ENCODE assay signal across 2 cellular contexts in genomic region chr4:70724463-70724862, GRCh38.
TF ChIP-seq lines count a peak whose summit lies in the region.

No MANE protein-coding gene starts in this region.

TF ChIP-seq in HepG2, 621 proteins besides CTCF, POLR2A, EP300 and RAD21:
- TF ChIP-seq GPN1 (CRISPR knock-in tag; IDR thresholded peaks at IDR 0.05; ENCODE audit: borderline replicate concordance): no peak
- TF ChIP-seq MAFK (conservative IDR thresholded peaks at IDR 0.05 in 1 of 2, IDR thresholded peaks at IDR 0.05 in 1 of 2; ENCODE audit: low read length in 2 of 2): peak; percentile 92 to 98
- peak; percentile 96 for TF ChIP-seq MAFF (IDR thresholded peaks at IDR 0.05; ENCODE audit: low read depth, low read length)

TF ChIP-seq in K562, 482 proteins besides CTCF, POLR2A, EP300 and RAD21:
- TF ChIP-seq ZNF316 (IDR thresholded peaks at IDR 0.05) (peak; percentile 92), SPI1 (IDR thresholded peaks at IDR 0.05; ENCODE audit: borderline replicate concordance, low read depth, low read length) (no peak), BRD9 (IDR thresholded peaks at IDR 0.05; ENCODE audit: low read depth, partially characterized antibody) (no peak), SIN3B (IDR thresholded peaks at IDR 0.05; ENCODE audit: low read depth) (no peak), ZBTB33 (CRISPR knock-in tag; IDR thresholded peaks at IDR 0.05) (no peak), TEAD1 (CRISPR knock-in tag; IDR thresholded peaks at IDR 0.05) (no peak), PHF8 (IDR thresholded peaks at IDR 0.05; ENCODE audit: borderline replicate concordance, low read length) (no peak), RBM14 (IDR thresholded peaks at IDR 0.05; ENCODE audit: borderline replicate concordance, insufficient read depth, low read depth, low read length) (no peak), PURB (CRISPR knock-in tag; IDR thresholded peaks at IDR 0.05; ENCODE audit: low read depth) (no peak), HLTF (IDR thresholded peaks at IDR 0.05) (no peak), KLF13 (tag; IDR thresholded peaks at IDR 0.05; ENCODE audit: borderline replicate concordance, low read depth) (no peak), ZNF586 (CRISPR knock-in tag; conservative IDR thresholded peaks at IDR 0.05) (no peak), TRIM24 (IDR thresholded peaks at IDR 0.05) (no peak), BRD4 (IDR thresholded peaks at IDR 0.05) (no peak), PRMT5 (CRISPR knock-in tag; IDR thresholded peaks at IDR 0.05) (no peak), ZNF232 (CRISPR knock-in tag; IDR thresholded peaks at IDR 0.05) (no peak), PCBP1 (IDR thresholded peaks at IDR 0.05; ENCODE audit: low read depth, low read length, poor library complexity, severe bottlenecking) (no peak), HDAC6 (IDR thresholded peaks at IDR 0.05; ENCODE audit: low read depth, low read length) (no peak), MAFG (tag; conservative IDR thresholded peaks at IDR 0.05) (peak; percentile 76), KAT8 (IDR thresholded peaks at IDR 0.05; ENCODE audit: low read depth) (no peak), FUS (optimal IDR thresholded peaks at IDR 0.05; ENCODE audit: low read depth, low read length) (no peak), MAFK (IDR thresholded peaks at IDR 0.05; ENCODE audit: low read length) (peak; percentile 96), MAFF (IDR thresholded peaks at IDR 0.05; ENCODE audit: low read length) (peak; percentile 95), ZNF280B (CRISPR knock-in tag; IDR thresholded peaks at IDR 0.05) (no peak), C11orf30 (IDR thresholded peaks at IDR 0.05; ENCODE audit: low read depth) (peak; percentile 85), RAD51 (IDR thresholded peaks at IDR 0.05; ENCODE audit: borderline replicate concordance, low read depth) (no peak), SAFB (IDR thresholded peaks at IDR 0.05; ENCODE audit: borderline replicate concordance, low read depth, low read length) (no peak), NRF1 (conservative IDR thresholded peaks at IDR 0.05 in 1 of 2, IDR thresholded peaks at IDR 0.05 in 1 of 2) (no peak)
- TF ChIP-seq, protein P1, sequence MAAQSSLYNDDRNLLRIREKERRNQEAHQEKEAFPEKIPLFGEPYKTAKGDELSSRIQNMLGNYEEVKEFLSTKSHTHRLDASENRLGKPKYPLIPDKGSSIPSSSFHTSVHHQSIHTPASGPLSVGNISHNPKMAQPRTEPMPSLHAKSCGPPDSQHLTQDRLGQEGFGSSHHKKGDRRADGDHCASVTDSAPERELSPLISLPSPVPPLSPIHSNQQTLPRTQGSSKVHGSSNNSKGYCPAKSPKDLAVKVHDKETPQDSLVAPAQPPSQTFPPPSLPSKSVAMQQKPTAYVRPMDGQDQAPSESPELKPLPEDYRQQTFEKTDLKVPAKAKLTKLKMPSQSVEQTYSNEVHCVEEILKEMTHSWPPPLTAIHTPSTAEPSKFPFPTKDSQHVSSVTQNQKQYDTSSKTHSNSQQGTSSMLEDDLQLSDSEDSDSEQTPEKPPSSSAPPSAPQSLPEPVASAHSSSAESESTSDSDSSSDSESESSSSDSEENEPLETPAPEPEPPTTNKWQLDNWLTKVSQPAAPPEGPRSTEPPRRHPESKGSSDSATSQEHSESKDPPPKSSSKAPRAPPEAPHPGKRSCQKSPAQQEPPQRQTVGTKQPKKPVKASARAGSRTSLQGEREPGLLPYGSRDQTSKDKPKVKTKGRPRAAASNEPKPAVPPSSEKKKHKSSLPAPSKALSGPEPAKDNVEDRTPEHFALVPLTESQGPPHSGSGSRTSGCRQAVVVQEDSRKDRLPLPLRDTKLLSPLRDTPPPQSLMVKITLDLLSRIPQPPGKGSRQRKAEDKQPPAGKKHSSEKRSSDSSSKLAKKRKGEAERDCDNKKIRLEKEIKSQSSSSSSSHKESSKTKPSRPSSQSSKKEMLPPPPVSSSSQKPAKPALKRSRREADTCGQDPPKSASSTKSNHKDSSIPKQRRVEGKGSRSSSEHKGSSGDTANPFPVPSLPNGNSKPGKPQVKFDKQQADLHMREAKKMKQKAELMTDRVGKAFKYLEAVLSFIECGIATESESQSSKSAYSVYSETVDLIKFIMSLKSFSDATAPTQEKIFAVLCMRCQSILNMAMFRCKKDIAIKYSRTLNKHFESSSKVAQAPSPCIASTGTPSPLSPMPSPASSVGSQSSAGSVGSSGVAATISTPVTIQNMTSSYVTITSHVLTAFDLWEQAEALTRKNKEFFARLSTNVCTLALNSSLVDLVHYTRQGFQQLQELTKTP (IDR thresholded peaks at IDR 0.05; ENCODE audit: low read depth in 1 of 2, partially characterized antibody in 2 of 2): no peak
- TF ChIP-seq, protein P2, sequence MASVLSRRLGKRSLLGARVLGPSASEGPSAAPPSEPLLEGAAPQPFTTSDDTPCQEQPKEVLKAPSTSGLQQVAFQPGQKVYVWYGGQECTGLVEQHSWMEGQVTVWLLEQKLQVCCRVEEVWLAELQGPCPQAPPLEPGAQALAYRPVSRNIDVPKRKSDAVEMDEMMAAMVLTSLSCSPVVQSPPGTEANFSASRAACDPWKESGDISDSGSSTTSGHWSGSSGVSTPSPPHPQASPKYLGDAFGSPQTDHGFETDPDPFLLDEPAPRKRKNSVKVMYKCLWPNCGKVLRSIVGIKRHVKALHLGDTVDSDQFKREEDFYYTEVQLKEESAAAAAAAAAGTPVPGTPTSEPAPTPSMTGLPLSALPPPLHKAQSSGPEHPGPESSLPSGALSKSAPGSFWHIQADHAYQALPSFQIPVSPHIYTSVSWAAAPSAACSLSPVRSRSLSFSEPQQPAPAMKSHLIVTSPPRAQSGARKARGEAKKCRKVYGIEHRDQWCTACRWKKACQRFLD (CRISPR knock-in tag; IDR thresholded peaks at IDR 0.05): no peak
- TF ChIP-seq, protein P3, sequence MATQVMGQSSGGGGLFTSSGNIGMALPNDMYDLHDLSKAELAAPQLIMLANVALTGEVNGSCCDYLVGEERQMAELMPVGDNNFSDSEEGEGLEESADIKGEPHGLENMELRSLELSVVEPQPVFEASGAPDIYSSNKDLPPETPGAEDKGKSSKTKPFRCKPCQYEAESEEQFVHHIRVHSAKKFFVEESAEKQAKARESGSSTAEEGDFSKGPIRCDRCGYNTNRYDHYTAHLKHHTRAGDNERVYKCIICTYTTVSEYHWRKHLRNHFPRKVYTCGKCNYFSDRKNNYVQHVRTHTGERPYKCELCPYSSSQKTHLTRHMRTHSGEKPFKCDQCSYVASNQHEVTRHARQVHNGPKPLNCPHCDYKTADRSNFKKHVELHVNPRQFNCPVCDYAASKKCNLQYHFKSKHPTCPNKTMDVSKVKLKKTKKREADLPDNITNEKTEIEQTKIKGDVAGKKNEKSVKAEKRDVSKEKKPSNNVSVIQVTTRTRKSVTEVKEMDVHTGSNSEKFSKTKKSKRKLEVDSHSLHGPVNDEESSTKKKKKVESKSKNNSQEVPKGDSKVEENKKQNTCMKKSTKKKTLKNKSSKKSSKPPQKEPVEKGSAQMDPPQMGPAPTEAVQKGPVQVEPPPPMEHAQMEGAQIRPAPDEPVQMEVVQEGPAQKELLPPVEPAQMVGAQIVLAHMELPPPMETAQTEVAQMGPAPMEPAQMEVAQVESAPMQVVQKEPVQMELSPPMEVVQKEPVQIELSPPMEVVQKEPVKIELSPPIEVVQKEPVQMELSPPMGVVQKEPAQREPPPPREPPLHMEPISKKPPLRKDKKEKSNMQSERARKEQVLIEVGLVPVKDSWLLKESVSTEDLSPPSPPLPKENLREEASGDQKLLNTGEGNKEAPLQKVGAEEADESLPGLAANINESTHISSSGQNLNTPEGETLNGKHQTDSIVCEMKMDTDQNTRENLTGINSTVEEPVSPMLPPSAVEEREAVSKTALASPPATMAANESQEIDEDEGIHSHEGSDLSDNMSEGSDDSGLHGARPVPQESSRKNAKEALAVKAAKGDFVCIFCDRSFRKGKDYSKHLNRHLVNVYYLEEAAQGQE (CRISPR knock-in tag; IDR thresholded peaks at IDR 0.05; ENCODE audit: low read depth): no peak
- TF ChIP-seq, protein P4, sequence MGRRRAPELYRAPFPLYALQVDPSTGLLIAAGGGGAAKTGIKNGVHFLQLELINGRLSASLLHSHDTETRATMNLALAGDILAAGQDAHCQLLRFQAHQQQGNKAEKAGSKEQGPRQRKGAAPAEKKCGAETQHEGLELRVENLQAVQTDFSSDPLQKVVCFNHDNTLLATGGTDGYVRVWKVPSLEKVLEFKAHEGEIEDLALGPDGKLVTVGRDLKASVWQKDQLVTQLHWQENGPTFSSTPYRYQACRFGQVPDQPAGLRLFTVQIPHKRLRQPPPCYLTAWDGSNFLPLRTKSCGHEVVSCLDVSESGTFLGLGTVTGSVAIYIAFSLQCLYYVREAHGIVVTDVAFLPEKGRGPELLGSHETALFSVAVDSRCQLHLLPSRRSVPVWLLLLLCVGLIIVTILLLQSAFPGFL (CRISPR knock-in tag; IDR thresholded peaks at IDR 0.05): no peak
- TF ChIP-seq, protein P5, sequence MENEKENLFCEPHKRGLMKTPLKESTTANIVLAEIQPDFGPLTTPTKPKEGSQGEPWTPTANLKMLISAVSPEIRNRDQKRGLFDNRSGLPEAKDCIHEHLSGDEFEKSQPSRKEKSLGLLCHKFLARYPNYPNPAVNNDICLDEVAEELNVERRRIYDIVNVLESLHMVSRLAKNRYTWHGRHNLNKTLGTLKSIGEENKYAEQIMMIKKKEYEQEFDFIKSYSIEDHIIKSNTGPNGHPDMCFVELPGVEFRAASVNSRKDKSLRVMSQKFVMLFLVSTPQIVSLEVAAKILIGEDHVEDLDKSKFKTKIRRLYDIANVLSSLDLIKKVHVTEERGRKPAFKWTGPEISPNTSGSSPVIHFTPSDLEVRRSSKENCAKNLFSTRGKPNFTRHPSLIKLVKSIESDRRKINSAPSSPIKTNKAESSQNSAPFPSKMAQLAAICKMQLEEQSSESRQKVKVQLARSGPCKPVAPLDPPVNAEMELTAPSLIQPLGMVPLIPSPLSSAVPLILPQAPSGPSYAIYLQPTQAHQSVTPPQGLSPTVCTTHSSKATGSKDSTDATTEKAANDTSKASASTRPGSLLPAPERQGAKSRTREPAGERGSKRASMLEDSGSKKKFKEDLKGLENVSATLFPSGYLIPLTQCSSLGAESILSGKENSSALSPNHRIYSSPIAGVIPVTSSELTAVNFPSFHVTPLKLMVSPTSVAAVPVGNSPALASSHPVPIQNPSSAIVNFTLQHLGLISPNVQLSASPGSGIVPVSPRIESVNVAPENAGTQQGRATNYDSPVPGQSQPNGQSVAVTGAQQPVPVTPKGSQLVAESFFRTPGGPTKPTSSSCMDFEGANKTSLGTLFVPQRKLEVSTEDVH (IDR thresholded peaks at IDR 0.05; ENCODE audit: low read depth, partially characterized antibody): no peak
TF ChIP-seq in K562: peak in this region for 5.
